ENCODE assay signal across 11 cellular contexts in the genomic region with DNA sequence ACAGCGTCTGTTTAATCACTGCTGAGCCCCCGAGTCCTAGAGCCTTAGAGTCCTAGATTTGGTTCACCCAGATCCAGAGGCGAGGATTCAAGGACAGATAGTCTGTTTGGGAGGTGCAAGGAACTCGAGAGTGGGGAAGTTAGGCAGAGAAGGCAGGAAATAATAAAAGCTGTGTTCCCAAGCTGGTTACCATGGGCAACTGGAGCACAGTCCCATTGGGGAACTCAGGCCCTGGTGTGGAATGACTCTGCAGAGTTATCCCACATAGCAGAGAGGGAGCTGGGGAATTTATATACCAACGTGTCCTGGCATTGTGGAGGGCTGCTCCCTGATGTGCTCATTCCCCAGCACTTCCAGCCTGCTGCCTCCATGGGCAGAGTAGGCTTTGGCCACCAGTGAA. TPM values are rescaled to one million over a fixed set of nuclear protein-coding genes. Genes with fewer than 3 reads are reported as not detected.
DNase-seq lines count a peak whose midpoint lies in the region; ATAC-seq and TF ChIP-seq lines count a peak whose summit lies in the region.
"Had no signal": no experiment of that assay in that cellular context is flagged by ENCODE, and none has a peak within 500 bp of the region (broad histone marks: within the 10 kb centered on the region; RNA-seq: fewer than 3 reads in every experiment).

No MANE protein-coding gene starts in this region.

- H3K27me3 Mint-ChIP-seq in dendritic cell treated with granulocyte-macrophage colony-stimulating factor and Interleukin-4, amounts not matched to agents 40 ng/mL and 50 ng/mL, for 4 days = peaks cover 12% of the 10 kb centered on the region

- intact Hi-C loops in A673 (cut with micrococcal nuclease; ENCODE audit: unreplicated experiment) = no loop called here
- intact Hi-C loops in dendritic cell treated with granulocyte-macrophage colony-stimulating factor and Interleukin-4, amounts not matched to agents 40 ng/mL and 50 ng/mL, for 4 days (cut with micrococcal nuclease) = loop anchor here (5.0 kb wide), 1 partner anchor 36 kb away; no protein-coding TSS in a partner anchor

- BruUV-seq in A673 (replicated peaks; lab: Mats Ljungman, UMichigan) = no TSS peak

- H3K36me3 Mint-ChIP-seq in dendritic cell treated with granulocyte-macrophage colony-stimulating factor and Interleukin-4, amounts not matched to agents 40 ng/mL and 50 ng/mL, for 4 days (ENCODE audit: low read depth) = peaks cover 6% of the 10 kb centered on the region

- no peaks in the 10 kb centered on the region for H3K36me3 ChIP-seq in A673 (ENCODE audit: insufficient read depth, low read length, poor library complexity, severe bottlenecking)
- H3K36me3 ChIP-seq: Peyer's patch had no signal

- no peak overlapping the region for H3K4me3 ChIP-seq in A673 (ENCODE audit: low read depth, low read length, poor library complexity, severe bottlenecking)
- H3K4me3 ChIP-seq: Peyer's patch had no signal

- H3K4me1 Mint-ChIP-seq in dendritic cell treated with granulocyte-macrophage colony-stimulating factor and Interleukin-4, amounts not matched to agents 40 ng/mL and 50 ng/mL, for 4 days (ENCODE audit: low read depth) = peaks cover 45% of the 10 kb centered on the region

- POLR2A ChIA-PET in A673 (lab: Charles Lee; ENCODE audit: low non-redundant PET) = no interaction called here

- H3K9me3 Mint-ChIP-seq in dendritic cell treated with granulocyte-macrophage colony-stimulating factor and Interleukin-4, amounts not matched to agents 40 ng/mL and 50 ng/mL, for 4 days = peaks cover 9% of the 10 kb centered on the region

- peak overlapping the region; percentile 80 for H3K27ac Mint-ChIP-seq in dendritic cell treated with granulocyte-macrophage colony-stimulating factor and Interleukin-4, amounts not matched to agents 40 ng/mL and 50 ng/mL, for 4 days

- peak; percentile 18 for DNase-seq in A673 (ENCODE audit: low spot score)
- peak; percentile 64 for DNase-seq in HT-29 (ENCODE audit: low spot score)
- DNase-seq in left kidney (ENCODE audit: low read depth, low spot score) = peak; percentile 44
- no peak for DNase-seq in retina
- DNase-seq in NCI-H146 (lab: John Stamatoyannopoulos, UW) = no peak
- no peak for DNase-seq in NCI-H2171 treated with DMSO at 0.1 percent for 48 hours (lab: John Stamatoyannopoulos, UW)
- DNase-seq: erythroblast; stimulated activated CD4-positive, alpha-beta T cell treated with anti-CD3 and anti-CD28 coated beads, Interleukin-4, amount 100 ng/mL, for 4 hours had no signal

- H3K27ac ChIP-seq in A673 (ENCODE audit: low read depth, low read length, poor library complexity, severe bottlenecking) = no peak overlapping the region
- H3K27ac ChIP-seq: Peyer's patch had no signal

- H3K4me1 ChIP-seq in A673 (ENCODE audit: insufficient read depth, low read length, poor library complexity, severe bottlenecking) = no peaks in the 10 kb centered on the region
- H3K4me1 ChIP-seq: Peyer's patch had no signal

- H3K27me3 ChIP-seq in A673 (replicated peaks; ENCODE audit: insufficient read depth, low read depth, low read length, poor library complexity) = no peaks in the 10 kb centered on the region
- H3K27me3 ChIP-seq: Peyer's patch had no signal

- no peaks in the 10 kb centered on the region for H3K9me3 ChIP-seq in A673 (ENCODE audit: low read depth, low read length, poor library complexity, severe bottlenecking)
- H3K9me3 ChIP-seq: Peyer's patch had no signal

- no peak for ATAC-seq in GM19452 (IDR thresholded peaks at IDR 0.05; ENCODE audit: unreplicated experiment)

- no peak for TF ChIP-seq CTCF in A673 (conservative IDR thresholded peaks at IDR 0.05; ENCODE audit: low read depth, low read length)

- CTCF ChIA-PET in A673 (lab: Charles Lee) = no interaction called here

- H3K4me3 Mint-ChIP-seq in dendritic cell treated with granulocyte-macrophage colony-stimulating factor and Interleukin-4, amounts not matched to agents 40 ng/mL and 50 ng/mL, for 4 days = no peak overlapping the region

RNA-seq across cellular contexts. Expression of gene IGSF23, which starts 9.7 kb away (rescaled TPM):
- total RNA-seq in A673 (2021) = not detected in 2 replicates
- not detected in 2 replicates for total RNA-seq in HT-29 (2014; rRNA removed; shearing (Covaris generic))

RNA-seq across cellular contexts. Expression of gene PVR, which starts 20.6 kb away (rescaled TPM):
- 26.8 and 29.5 TPM in 2 replicates for total RNA-seq in A673 (2021)
- 204 and 206 TPM in 2 replicates for total RNA-seq in HT-29 (2014; rRNA removed; shearing (Covaris generic))

RNA-seq across cellular contexts. Expression of gene CEACAM19, which starts 48.2 kb away (rescaled TPM):
- total RNA-seq in A673 (2021) = 2.5 and 2.9 TPM in 2 replicates
- total RNA-seq in HT-29 (2014; rRNA removed; shearing (Covaris generic)) = 1.0 and 2.2 TPM in 2 replicates

Comparison
In these comparisons a context has a peak if more than half of its experiments do, and no peak if none do; other contexts are left out.
1. DNase-seq: peak in A673 (single experiment), HT-29 (single experiment) and left kidney (single experiment); none in retina (single experiment), NCI-H146 (single experiment) and NCI-H2171 treated with DMSO at 0.1 percent for 48 hours (single experiment).